In genomic region chr2:213696427-213696826, GRCh38 we compare ENCODE assay signal across 1 cellular context.
TF ChIP-seq lines count a peak whose summit lies in the region.

No MANE protein-coding gene starts in this region.

TF ChIP-seq in GM23338, 12 proteins besides CTCF, POLR2A, EP300 and RAD21 (continued from another document):
- no peak for TF ChIP-seq ZNF462 (CRISPR knock-in tag; IDR thresholded peaks at IDR 0.05)
- no peak for TF ChIP-seq ZNF331 (CRISPR knock-in tag; IDR thresholded peaks at IDR 0.05; ENCODE audit: low read depth)
- no peak for TF ChIP-seq JUNB (IDR thresholded peaks at IDR 0.05; ENCODE audit: unreplicated experiment)
- no peak for TF ChIP-seq ZNF114 (CRISPR knock-in tag; IDR thresholded peaks at IDR 0.05)
